In the genomic region with DNA sequence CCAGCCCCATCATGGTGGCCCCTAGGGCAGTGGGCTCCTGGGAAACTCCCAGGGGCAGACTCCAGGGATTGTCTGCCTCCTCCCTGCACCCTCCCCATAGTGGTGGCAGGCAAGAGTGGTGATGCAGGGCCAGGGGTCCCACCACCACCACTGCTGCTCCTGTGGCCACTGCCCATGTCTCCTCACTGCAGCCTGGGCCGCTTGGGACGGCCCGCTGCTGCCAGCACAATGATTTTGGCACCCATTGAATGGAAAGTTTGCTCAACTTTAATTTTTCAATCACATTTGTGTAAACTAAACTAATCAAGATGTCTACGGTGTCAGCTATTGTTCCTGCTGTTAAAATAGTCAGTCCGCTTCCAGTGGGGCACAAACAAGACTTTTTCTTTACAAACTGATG, we compare ENCODE assay signal across 20 cellular contexts.
DNase-seq lines count a peak whose midpoint lies in the region; TF ChIP-seq lines count a peak whose summit lies in the region.
"Had no signal": no experiment of that assay in that cellular context is flagged by ENCODE, and none has a peak within 500 bp of the region (broad histone marks: within the 10 kb centered on the region; RNA-seq: fewer than 3 reads in every experiment).

No MANE protein-coding gene starts in this region.

- peak overlapping the region; percentile 47 for H3K27ac Mint-ChIP-seq in activated naive CD4-positive, alpha-beta T cell treated with anti-CD3 and anti-CD28 coated beads, Interleukin-2, amount 10 ng/mL, durations not matched to agents 7 days and 5 days
- no peak overlapping the region for H3K27ac Mint-ChIP-seq in activated naive CD4-positive, alpha-beta T cell treated with anti-CD3 and anti-CD28 coated beads for 36 hours
- H3K27ac Mint-ChIP-seq in activated T-helper 1 cell treated with anti-CD3 and anti-CD28 coated beads, Interleukin-12 subunit alpha, Interleukin-12 subunit beta, Interleukin-2, Interleukin-4 antibody, amounts not matched to agents 30 ng/mL and 10 ng/mL and 1 ng/mL, durations not matched to agents 14 hours and 24 hours and 36 hours = no peak overlapping the region
- H3K27ac Mint-ChIP-seq: HFFc6 had no signal

- H3K27ac ChIP-seq in RWPE1 (peak overlapping the region; percentile 21; the same call in 1 of the 2 replicates), neuronal stem cell (replicated peaks; ENCODE audit: low read length) (no peak overlapping the region)
- H3K27ac ChIP-seq: A549, C4-2B, PC-9 had no signal

- no peaks in the 10 kb centered on the region for H3K9me3 ChIP-seq in neuronal stem cell (replicated peaks in 1 of 2; ENCODE audit: control insufficient read depth in 2 of 2, insufficient read depth in 1 of 2, low read depth in 1 of 2, low read length in 2 of 2)
- H3K9me3 ChIP-seq: A549 had no signal

- peak overlapping the region; percentile 63 for H2AK5ac ChIP-seq in neuronal stem cell (ENCODE audit: low read depth, low read length)

- no peak for DNase-seq in activated naive CD4-positive, alpha-beta T cell treated with anti-CD3 and anti-CD28 coated beads, Interleukin-2, amount 10 ng/mL, durations not matched to agents 7 days and 5 days
- no peak for DNase-seq in activated naive CD4-positive, alpha-beta T cell treated with anti-CD3 and anti-CD28 coated beads for 36 hours
- DNase-seq in RWPE1 (ENCODE audit: low spot score) (no peak), fibroblast of gingiva (ENCODE audit: low read depth) (peak; percentile 14), neuronal stem cell (ENCODE audit: low spot score) (no peak), AML-193 (lab: John Stamatoyannopoulos, UW) (no peak)
- DNase-seq in activated T-helper 1 cell treated with anti-CD3 and anti-CD28 coated beads, Interleukin-12 subunit alpha, Interleukin-12 subunit beta, Interleukin-2, Interleukin-4 antibody, amounts not matched to agents 30 ng/mL and 10 ng/mL and 1 ng/mL, durations not matched to agents 14 hours and 24 hours and 36 hours (ENCODE audit: low spot score) = no peak
- no peak for DNase-seq in effector CD4-positive, alpha-beta T cell
- DNase-seq: DMS 273 treated with DMSO at 0.1 percent for 48 hours, GF-D8, HFFc6, Kasumi-1, NCI-H1105 treated with DMSO at 0.1 percent for 48 hours, NCI-H1694 treated with DMSO at 0.1 percent for 48 hours, NCI-H2107, NCI-H2227 treated with DMSO at 0.1 percent for 48 hours, NCI-H524, PC-9 had no signal

- no peak overlapping the region for H2BK15ac ChIP-seq in neuronal stem cell (ENCODE audit: low read length)

- no peak overlapping the region for H4K8ac ChIP-seq in neuronal stem cell (ENCODE audit: low read depth, low read length)

- peak overlapping the region; percentile 16 for H2BK120ac ChIP-seq in neuronal stem cell (ENCODE audit: low read depth, low read length)

- no peaks in the 10 kb centered on the region for H3K27me3 Mint-ChIP-seq in activated naive CD4-positive, alpha-beta T cell treated with anti-CD3 and anti-CD28 coated beads, Interleukin-2, amount 10 ng/mL, durations not matched to agents 7 days and 5 days
- H3K27me3 Mint-ChIP-seq in activated naive CD4-positive, alpha-beta T cell treated with anti-CD3 and anti-CD28 coated beads for 36 hours (ENCODE audit: low read depth) = no peaks in the 10 kb centered on the region
- H3K27me3 Mint-ChIP-seq in activated T-helper 1 cell treated with anti-CD3 and anti-CD28 coated beads, Interleukin-12 subunit alpha, Interleukin-12 subunit beta, Interleukin-2, Interleukin-4 antibody, amounts not matched to agents 30 ng/mL and 10 ng/mL and 1 ng/mL, durations not matched to agents 14 hours and 24 hours and 36 hours (ENCODE audit: insufficient read depth) = no peaks in the 10 kb centered on the region

- no CpG with 5 or more reads among the region's 5 CpGs for WGBS in neuronal stem cell (ENCODE audit: extremely low coverage in 2 of 2, insufficient read length in 2 of 2, insufficient replicate concordance in 1 of 2), 2 donors

- intact Hi-C loops in activated naive CD4-positive, alpha-beta T cell treated with anti-CD3 and anti-CD28 coated beads for 36 hours (cut with micrococcal nuclease) = no loop called here
- intact Hi-C loops in activated T-helper 1 cell treated with anti-CD3 and anti-CD28 coated beads, Interleukin-12 subunit alpha, Interleukin-12 subunit beta, Interleukin-2, Interleukin-4 antibody, amounts not matched to agents 30 ng/mL and 10 ng/mL and 1 ng/mL, durations not matched to agents 14 hours and 24 hours and 36 hours (cut with micrococcal nuclease) = no loop called here

- H3K23ac ChIP-seq in neuronal stem cell (ENCODE audit: low read depth, low read length, poor library complexity) = peak overlapping the region; percentile 10

- H2BK12ac ChIP-seq in neuronal stem cell (ENCODE audit: low read length) = no peak overlapping the region

- POLR2A ChIA-PET in RWPE1 (lab: Yijun Ruan, JAX; ENCODE audit: low non-redundant PET) = no interaction called here

- H2BK5ac ChIP-seq in neuronal stem cell (ENCODE audit: low read length) = no peak overlapping the region

- no peak overlapping the region for H3K4ac ChIP-seq in neuronal stem cell (ENCODE audit: low read length)

- no peaks in the 10 kb centered on the region for H3K36me3 ChIP-seq in neuronal stem cell (replicated peaks in 1 of 2; ENCODE audit: control insufficient read depth in 2 of 2, insufficient read depth in 2 of 2, low read length in 2 of 2)

- no peaks in the 10 kb centered on the region for H3K79me1 ChIP-seq in neuronal stem cell (ENCODE audit: low read depth, low read length)

- CTCF ChIA-PET in activated naive CD4-positive, alpha-beta T cell treated with anti-CD3 and anti-CD28 coated beads, Interleukin-2, amount 10 ng/mL, durations not matched to agents 7 days and 5 days (lab: Charles Lee) = interaction anchor here (1.1 to 1.9 kb wide), 2 partner anchors 18 to 20 kb away, joined by 4 to 5 read pairs; no protein-coding TSS in a partner anchor
- CTCF ChIA-PET in activated naive CD4-positive, alpha-beta T cell treated with anti-CD3 and anti-CD28 coated beads for 36 hours (lab: Charles Lee) = interaction anchor here (1.9 kb wide), 1 partner anchor 153 kb away, joined by 9 read pairs; no protein-coding TSS in a partner anchor
- CTCF ChIA-PET in RWPE1 (lab: Yijun Ruan, JAX) = interaction anchor here (0.6 kb wide), 1 partner anchor 135 kb away, joined by 5 read pairs; a partner anchor contains a TSS

- H3K18ac ChIP-seq in neuronal stem cell (ENCODE audit: low read length) = no peak overlapping the region

- no peak overlapping the region for H3K14ac ChIP-seq in neuronal stem cell (ENCODE audit: low read length)

- H3K9me3 Mint-ChIP-seq in activated naive CD4-positive, alpha-beta T cell treated with anti-CD3 and anti-CD28 coated beads, Interleukin-2, amount 10 ng/mL, durations not matched to agents 7 days and 5 days = peaks cover 20% of the 10 kb centered on the region
- peaks cover 17% of the 10 kb centered on the region for H3K9me3 Mint-ChIP-seq in activated naive CD4-positive, alpha-beta T cell treated with anti-CD3 and anti-CD28 coated beads for 36 hours
- peaks cover 11% of the 10 kb centered on the region for H3K9me3 Mint-ChIP-seq in activated T-helper 1 cell treated with anti-CD3 and anti-CD28 coated beads, Interleukin-12 subunit alpha, Interleukin-12 subunit beta, Interleukin-2, Interleukin-4 antibody, amounts not matched to agents 30 ng/mL and 10 ng/mL and 1 ng/mL, durations not matched to agents 14 hours and 24 hours and 36 hours
- H3K9me3 Mint-ChIP-seq: HFFc6 had no signal

- no peak overlapping the region for H3K9ac ChIP-seq in neuronal stem cell (ENCODE audit: low read depth, low read length, poor library complexity)

- peaks cover 19% of the 10 kb centered on the region for H3K4me1 Mint-ChIP-seq in activated naive CD4-positive, alpha-beta T cell treated with anti-CD3 and anti-CD28 coated beads, Interleukin-2, amount 10 ng/mL, durations not matched to agents 7 days and 5 days
- peaks cover 18% of the 10 kb centered on the region for H3K4me1 Mint-ChIP-seq in activated naive CD4-positive, alpha-beta T cell treated with anti-CD3 and anti-CD28 coated beads for 36 hours (ENCODE audit: low read depth)
- peaks cover 31% of the 10 kb centered on the region for H3K4me1 Mint-ChIP-seq in activated T-helper 1 cell treated with anti-CD3 and anti-CD28 coated beads, Interleukin-12 subunit alpha, Interleukin-12 subunit beta, Interleukin-2, Interleukin-4 antibody, amounts not matched to agents 30 ng/mL and 10 ng/mL and 1 ng/mL, durations not matched to agents 14 hours and 24 hours and 36 hours (ENCODE audit: low read depth)

- no peak overlapping the region for H4K91ac ChIP-seq in neuronal stem cell (ENCODE audit: low read depth, low read length, poor library complexity)

- H3K4me3 ChIP-seq in neuronal stem cell (ENCODE audit: low read length in 2 of 2) = no peak overlapping the region
- H3K4me3 ChIP-seq: A549, PC-9 had no signal

- H2AFZ ChIP-seq in neuronal stem cell (ENCODE audit: low read length) = no peak overlapping the region
- H2AFZ ChIP-seq: PC-9 had no signal

- no peaks in the 10 kb centered on the region for H3K27me3 ChIP-seq in neuronal stem cell (ENCODE audit: control insufficient read depth in 3 of 3, insufficient read depth in 3 of 3, low read depth in 1 of 3, low read length in 3 of 3)

- no peak overlapping the region for H3K4me2 ChIP-seq in neuronal stem cell (ENCODE audit: insufficient read depth, low read length, poor library complexity, severe bottlenecking)
- H3K4me2 ChIP-seq: A549, PC-9 had no signal

- no peak for TF ChIP-seq CTCF in RWPE1 (conservative IDR thresholded peaks at IDR 0.05; ENCODE audit: low read depth)

- H3K4me1 ChIP-seq in neuronal stem cell (ENCODE audit: control insufficient read depth in 2 of 2, insufficient read depth in 1 of 2, low read depth in 1 of 2, low read length in 2 of 2) = no peaks in the 10 kb centered on the region

- H3K4me3 Mint-ChIP-seq in activated naive CD4-positive, alpha-beta T cell treated with anti-CD3 and anti-CD28 coated beads, Interleukin-2, amount 10 ng/mL, durations not matched to agents 7 days and 5 days = no peak overlapping the region
- H3K4me3 Mint-ChIP-seq in activated naive CD4-positive, alpha-beta T cell treated with anti-CD3 and anti-CD28 coated beads for 36 hours = no peak overlapping the region
- no peak overlapping the region for H3K4me3 Mint-ChIP-seq in activated T-helper 1 cell treated with anti-CD3 and anti-CD28 coated beads, Interleukin-12 subunit alpha, Interleukin-12 subunit beta, Interleukin-2, Interleukin-4 antibody, amounts not matched to agents 30 ng/mL and 10 ng/mL and 1 ng/mL, durations not matched to agents 14 hours and 24 hours and 36 hours
- H3K4me3 Mint-ChIP-seq: HFFc6 had no signal

- H3K36me3 Mint-ChIP-seq in activated naive CD4-positive, alpha-beta T cell treated with anti-CD3 and anti-CD28 coated beads, Interleukin-2, amount 10 ng/mL, durations not matched to agents 7 days and 5 days = peaks cover 8% of the 10 kb centered on the region
- H3K36me3 Mint-ChIP-seq in activated naive CD4-positive, alpha-beta T cell treated with anti-CD3 and anti-CD28 coated beads for 36 hours (ENCODE audit: low read depth) = peaks cover 2% of the 10 kb centered on the region
- peaks cover 6% of the 10 kb centered on the region for H3K36me3 Mint-ChIP-seq in activated T-helper 1 cell treated with anti-CD3 and anti-CD28 coated beads, Interleukin-12 subunit alpha, Interleukin-12 subunit beta, Interleukin-2, Interleukin-4 antibody, amounts not matched to agents 30 ng/mL and 10 ng/mL and 1 ng/mL, durations not matched to agents 14 hours and 24 hours and 36 hours (ENCODE audit: low read depth)
